In the genomic region with DNA sequence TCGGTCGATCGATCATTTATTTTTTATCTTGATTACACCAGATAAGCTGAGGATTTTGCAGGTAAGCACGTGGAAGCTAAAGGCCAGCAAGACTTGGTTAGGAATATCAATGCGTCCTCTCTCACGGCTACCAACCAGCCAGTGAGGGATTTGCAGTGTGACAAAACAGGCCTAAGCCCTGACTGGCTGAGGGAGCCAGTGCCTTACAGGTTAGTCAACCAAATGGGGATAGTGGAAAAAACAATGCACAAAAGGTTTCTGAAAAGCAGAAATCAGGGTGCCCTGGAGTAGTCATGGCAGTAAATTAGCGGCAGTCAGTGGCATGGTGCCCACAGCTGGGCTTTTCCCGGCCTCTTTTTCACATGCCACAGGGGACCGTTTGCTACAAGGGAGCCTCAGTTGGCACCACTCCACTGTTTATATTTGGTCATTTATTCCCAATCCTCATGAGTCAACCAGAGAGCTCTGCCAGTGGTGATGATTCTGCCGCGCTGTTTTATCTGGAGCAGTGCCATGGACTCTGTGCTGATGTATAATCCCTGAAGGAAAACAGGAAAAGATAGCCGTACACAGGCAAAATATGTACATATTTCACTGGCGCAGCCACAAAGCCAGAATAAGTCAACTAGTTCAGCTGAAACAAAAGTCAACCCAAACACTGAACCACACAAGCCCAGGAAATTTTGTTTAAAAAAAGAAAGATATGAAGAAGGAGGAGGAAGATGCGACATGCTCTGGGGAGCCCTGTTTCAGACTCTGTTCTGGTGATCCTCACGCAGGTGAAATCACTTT, we compare ENCODE assay signal across 1 cellular context.
TF ChIP-seq lines count a peak whose summit lies in the region.

No MANE protein-coding gene starts in this region.

TF ChIP-seq in WTC11, 78 proteins besides CTCF, POLR2A, EP300 and RAD21 (continued from another document):
- TF ChIP-seq, protein P1, sequence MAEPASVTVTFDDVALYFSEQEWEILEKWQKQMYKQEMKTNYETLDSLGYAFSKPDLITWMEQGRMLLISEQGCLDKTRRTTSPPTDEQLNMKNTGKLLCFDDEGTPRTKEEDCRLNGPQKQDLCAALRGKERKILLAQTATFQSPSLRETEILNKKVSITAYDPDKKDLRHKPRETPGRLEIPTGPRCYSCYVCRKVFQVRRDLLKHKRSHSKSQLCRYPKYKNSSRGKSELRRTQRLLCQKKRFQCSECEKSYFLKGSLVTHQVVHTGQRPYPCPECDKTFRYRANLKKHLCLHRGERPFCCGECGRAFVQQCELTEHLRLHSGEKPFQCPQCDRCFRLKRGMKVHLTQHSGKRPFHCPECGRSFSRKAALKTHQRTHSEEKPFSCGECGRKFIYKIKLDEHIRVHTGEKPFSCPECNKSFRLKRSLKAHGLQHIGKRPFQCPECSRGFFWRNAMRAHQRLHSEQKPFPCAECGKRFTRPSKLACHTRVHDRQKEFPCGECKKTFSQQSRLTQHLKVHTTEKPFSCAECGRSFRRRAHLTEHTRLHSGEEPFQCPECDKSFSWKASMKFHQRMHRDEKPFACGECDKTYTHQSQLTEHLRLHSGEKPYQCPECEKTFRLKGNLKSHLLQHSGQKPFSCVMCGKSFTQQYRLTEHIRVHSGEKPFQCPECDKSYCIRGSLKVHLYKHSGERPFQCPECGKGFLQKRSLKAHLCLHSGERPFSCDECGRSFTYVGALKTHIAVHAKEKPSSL (CRISPR knock-in tag; conservative IDR thresholded peaks at IDR 0.05), result no peak
- no peak for TF ChIP-seq NFATC4 (CRISPR knock-in tag; IDR thresholded peaks at IDR 0.05)
- TF ChIP-seq, protein P2, sequence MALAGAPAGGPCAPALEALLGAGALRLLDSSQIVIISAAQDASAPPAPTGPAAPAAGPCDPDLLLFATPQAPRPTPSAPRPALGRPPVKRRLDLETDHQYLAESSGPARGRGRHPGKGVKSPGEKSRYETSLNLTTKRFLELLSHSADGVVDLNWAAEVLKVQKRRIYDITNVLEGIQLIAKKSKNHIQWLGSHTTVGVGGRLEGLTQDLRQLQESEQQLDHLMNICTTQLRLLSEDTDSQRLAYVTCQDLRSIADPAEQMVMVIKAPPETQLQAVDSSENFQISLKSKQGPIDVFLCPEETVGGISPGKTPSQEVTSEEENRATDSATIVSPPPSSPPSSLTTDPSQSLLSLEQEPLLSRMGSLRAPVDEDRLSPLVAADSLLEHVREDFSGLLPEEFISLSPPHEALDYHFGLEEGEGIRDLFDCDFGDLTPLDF (CRISPR knock-in tag; IDR thresholded peaks at IDR 0.05), result no peak
- TF ChIP-seq PRRX2 (CRISPR knock-in tag; IDR thresholded peaks at IDR 0.05), result no peak
